ENCODE assay signal across 11 cellular contexts in genomic region chr17:65588194-65588808, GRCh38. TPM values are rescaled to one million over a fixed set of nuclear protein-coding genes. Genes with fewer than 3 reads are reported as not detected.
DNase-seq lines count a peak whose midpoint lies in the region; ATAC-seq and TF ChIP-seq lines count a peak whose summit lies in the region.
"Had no signal": no experiment of that assay in that cellular context is flagged by ENCODE, and none has a peak within 500 bp of the region (broad histone marks: within the 10 kb centered on the region; RNA-seq: fewer than 3 reads in every experiment).

No MANE protein-coding gene starts in this region.

- H3K27me3 ChIP-seq in thyroid gland: no peaks in the 10 kb centered on the region

- no peak overlapping the region for H3K27ac ChIP-seq in thyroid gland
- H3K27ac ChIP-seq: RWPE1, VCaP had no signal

- 64 to 69% methylated on average over 7 to 9 of the region's 9 CpGs for WGBS in thyroid gland, 2 donors

- no peak for TF ChIP-seq POLR2A in thyroid gland (IDR thresholded peaks at IDR 0.05)

- ATAC-seq in HG03095 (IDR thresholded peaks at IDR 0.05; ENCODE audit: unreplicated experiment): no peak

- H3K9me3 ChIP-seq in thyroid gland: no peaks in the 10 kb centered on the region

- H3K4me3 ChIP-seq in fibroblast of villous mesenchyme (ENCODE audit: low read depth, low read length) (no peak overlapping the region), thyroid gland (replicated peaks in 1 of 3) (no peak overlapping the region)

- no peaks in the 10 kb centered on the region for H3K36me3 ChIP-seq in thyroid gland

- intact Hi-C loops in thyroid gland (cut with DNase I): no loop called here

- no peak for TF ChIP-seq CTCF in fibroblast of villous mesenchyme (IDR thresholded peaks at IDR 0.05; ENCODE audit: insufficient read depth, low read depth, low read length)
- no peak for TF ChIP-seq CTCF in thyroid gland (IDR thresholded peaks at IDR 0.05)

- H3K4me1 ChIP-seq in thyroid gland: peaks cover 0 to 16% of the 10 kb centered on the region in 2 donors

- DNase-seq in NCI-H146 (lab: John Stamatoyannopoulos, UW): peak; percentile 9
- DNase-seq in NCI-H146 treated with DMSO at 0.1 percent for 48 hours (lab: John Stamatoyannopoulos, UW; ENCODE audit: unreplicated experiment): no peak
- peak; percentile 93 for DNase-seq in NCI-H69 (lab: John Stamatoyannopoulos, UW)
- DNase-seq in fibroblast of villous mesenchyme (ENCODE audit: low read depth): peak; percentile 10
- DNase-seq in thyroid gland: peak; percentile 25 to 34
- DNase-seq in activated CD8-positive, alpha-beta memory T cell treated with anti-CD3 and anti-CD28 coated beads, Interleukin-2, amount 50 U/mL, for 48 hours: no peak
- DNase-seq in GF-D8 (lab: John Stamatoyannopoulos, UW): no peak
- DNase-seq: NCI-H1048 had no signal

RNA-seq across cellular contexts. Expression of gene AXIN2, which starts 26.9 kb away (rescaled TPM):
- total RNA-seq in fibroblast of villous mesenchyme: 1.3 and 1.9 TPM in 2 replicates
- 10 to 100 TPM; 23.9 to 54.3 (median 42.8) TPM for total RNA-seq in thyroid gland

Comparison
In these comparisons a context has a peak if more than half of its experiments do, and no peak if none do; other contexts are left out.
1. DNase-seq: peak in NCI-H146 (single experiment), NCI-H69 (single experiment), fibroblast of villous mesenchyme (single experiment) and thyroid gland (2 of 2); none in NCI-H146 treated with DMSO at 0.1 percent for 48 hours (single experiment), activated CD8-positive, alpha-beta memory T cell treated with anti-CD3 and anti-CD28 coated beads, Interleukin-2, amount 50 U/mL, for 48 hours (single experiment) and GF-D8 (single experiment).